21 cellular contexts compared by ENCODE assay signal in genomic region chr15:80641384-80641783, GRCh38.
"Had no signal": no experiment of that assay in that cellular context is flagged by ENCODE, and none has a peak within 500 bp of the region (broad histone marks: within the 10 kb centered on the region; RNA-seq: fewer than 3 reads in every experiment).

No MANE protein-coding gene starts in this region.

- H3K36me3 ChIP-seq: gastrocnemius medialis, heart right ventricle, neutrophil, right lobe of liver, suprapubic skin, transverse colon, upper lobe of right lung had no signal

- H3K4me1 ChIP-seq: parathyroid adenoma, right lobe of liver, transverse colon had no signal

- DNase-seq: caudate nucleus; cerebellar nuclear complex; cortex of kidney; effector memory CD8-positive, alpha-beta T cell; gastrocnemius medialis; heart right ventricle; hippocampal formation; left cardiac atrium; left ventricle myocardium superior; naive B cell; right lobe of liver; stimulated activated CD4-positive, alpha-beta T cell treated with anti-CD3 and anti-CD28 coated beads, Interleukin-2, amount 100 ng/mL, for 24 hours; stimulated activated CD4-positive, alpha-beta T cell treated with anti-CD3 and anti-CD28 coated beads, Interleukin-4, amount 100 ng/mL, for 24 hours; transverse colon; upper lobe of right lung had no signal

- H3K79me2 ChIP-seq: parathyroid adenoma had no signal

- H3K27me3 ChIP-seq: gastrocnemius medialis, heart right ventricle, neutrophil, right lobe of liver, suprapubic skin, transverse colon, upper lobe of right lung had no signal

- H3K9me3 ChIP-seq: neutrophil, right lobe of liver had no signal

- H3K4me3 ChIP-seq: gastrocnemius medialis, heart right ventricle, right lobe of liver, suprapubic skin, transverse colon, upper lobe of right lung had no signal

- ATAC-seq: effector memory CD8-positive, alpha-beta T cell; esophagus mucosa; gastrocnemius medialis; heart right ventricle; left cardiac atrium; left ventricle myocardium superior; natural killer cell treated with Interleukin-12 subunit alpha and Interleukin-12 subunit beta and Interleukin-15 and Interleukin-18, amount 100 ng/mL, for 72 hours; right lobe of liver; stimulated activated memory B cell treated with anti-CD40 and anti-IgM and Interleukin-4, amounts not matched to agents 10 μg/mL and 1 μg/mL and 100 μg/mL, for 72 hours; upper lobe of right lung had no signal

- H3K9ac ChIP-seq: parathyroid adenoma had no signal

- H2AFZ ChIP-seq: parathyroid adenoma had no signal

- H3K27ac ChIP-seq: gastrocnemius medialis, heart right ventricle, neutrophil, parathyroid adenoma, right lobe of liver, suprapubic skin, transverse colon, upper lobe of right lung had no signal
